Comparison of ENCODE assay signal across 10 cellular contexts in genomic region chr19:48962849-48963165, GRCh38. TPM values are rescaled to one million over a fixed set of nuclear protein-coding genes. Genes with fewer than 3 reads are reported as not detected.
A peak's percentile ranks its signal among the peaks of the same experiment; 100 is the strongest.
DNase-seq lines count a peak whose midpoint lies in the region; ATAC-seq and TF ChIP-seq lines count a peak whose summit lies in the region.
"Had no signal": no experiment of that assay in that cellular context is flagged by ENCODE, and none has a peak within 500 bp of the region (broad histone marks: within the 10 kb centered on the region; RNA-seq: fewer than 3 reads in every experiment).

No MANE protein-coding gene starts in this region.

- TF ChIP-seq RAD21 in IMR-90 (IDR thresholded peaks at IDR 0.05; ENCODE audit: low read length) = no peak

- no peak overlapping the region for H3K56ac ChIP-seq in IMR-90 (ENCODE audit: extremely low read depth, insufficient read depth, low read length)

- peak overlapping the region; percentile 99 for H2BK5ac ChIP-seq in IMR-90 (ENCODE audit: low read depth, low read length, poor library complexity, severe bottlenecking)

- H2BK20ac ChIP-seq in IMR-90 (ENCODE audit: low read depth, low read length) = no peak overlapping the region

- dilution Hi-C loops in IMR-90 (cut with HindIII; ENCODE audit: low sequenced_read_pairs, unreplicated experiment) = no loop called here

- peak overlapping the region; percentile 86; the same call in 1 of the 2 replicates for H2AK5ac ChIP-seq in IMR-90 (ENCODE audit: low read depth, low read length)

- H3K9ac ChIP-seq in IMR-90 (ENCODE audit: low read depth, low read length) = peak overlapping the region; percentile 70; the same call in 1 of the 2 replicates

- TF ChIP-seq POLR2A in IMR-90 (IDR thresholded peaks at IDR 0.05; ENCODE audit: low read depth, low read length) = no peak

- peak overlapping the region; percentile 53 for H2AK9ac ChIP-seq in IMR-90 (replicated peaks; ENCODE audit: low read depth, low read length, poor library complexity)

- no peak for ATAC-seq in IMR-90 (ENCODE audit: low read depth)
- ATAC-seq in HG03045 (IDR thresholded peaks at IDR 0.05; ENCODE audit: unreplicated experiment) = no peak
- ATAC-seq: body of pancreas had no signal

- H3K9me3 ChIP-seq in AG04450 (ENCODE audit: control insufficient read depth, insufficient read depth, low read length) (peaks cover 3% of the 10 kb centered on the region; the same call in 1 of the 2 replicates), IMR-90 (ENCODE audit: control insufficient read depth, insufficient read depth, low read length) (no peaks in the 10 kb centered on the region)
- H3K9me3 ChIP-seq: body of pancreas had no signal

- CTCF ChIA-PET in AG04450 (lab: Charles Lee) (no interaction called here), IMR-90 (lab: Yijun Ruan, JAX) (no interaction called here)

- H3K4me3 ChIP-seq in AG04450 (ENCODE audit: low read depth, low read length) = no peak overlapping the region
- H3K4me3 ChIP-seq in IMR-90 (ENCODE audit: insufficient read depth, low read depth, low read length) = no peak overlapping the region
- H3K4me3 ChIP-seq: body of pancreas had no signal

- no peak overlapping the region for H3K4me2 ChIP-seq in IMR-90 (ENCODE audit: low read depth, low read length)

- H4K8ac ChIP-seq in IMR-90 (ENCODE audit: low read depth in 2 of 2, low read length in 2 of 2) = peak overlapping the region; percentile 63 to 92; a peak in 2 of 4 replicates

- POLR2A ChIA-PET in AG04450 (lab: Yijun Ruan, JAX) = interaction anchor here (1.3 kb wide), 1 partner anchor 91 kb away, joined by 4 read pairs; the partner anchor contains the start of gene PPP1R15A
- POLR2A ChIA-PET in IMR-90 (lab: Charles Lee; ENCODE audit: unreplicated experiment) = no interaction called here

- no peak overlapping the region for H2BK15ac ChIP-seq in IMR-90 (ENCODE audit: low read depth, low read length)

- no peaks in the 10 kb centered on the region for H3K9me3 Mint-ChIP-seq in neural crest cell

- whole genome bisulfite sequencing in IMR-90 (ENCODE audit: extremely low coverage in 2 of 2, insufficient read length in 1 of 2), 2 experiments = no CpG with 5 or more reads among the region's 7 CpGs

- peaks cover 20% of the 10 kb centered on the region for H3K4me1 ChIP-seq in IMR-90 (ENCODE audit: control insufficient read depth, insufficient read depth, low read length)

- peak overlapping the region; percentile 99; the same call in 1 of the 2 replicates for H2BK120ac ChIP-seq in IMR-90 (ENCODE audit: low read depth, low read length)

- no TSS peak for BruUV-seq in IMR-90 (replicated peaks; lab: Mats Ljungman, UMichigan)

- no peak overlapping the region for H3K14ac ChIP-seq in IMR-90 (replicated peaks; ENCODE audit: low read depth, low read length)

- H3K4me1 Mint-ChIP-seq in neural crest cell = peaks cover 58% of the 10 kb centered on the region

- H3K27ac ChIP-seq in AG04450 (ENCODE audit: low read depth, low read length) (peak overlapping the region; percentile 98), IMR-90 (ENCODE audit: insufficient read depth, low read length) (peak overlapping the region; percentile 96), cingulate gyrus (ENCODE audit: low read depth, low read length) (peak overlapping the region; percentile 39)

- intact Hi-C loops in IMR-90 (cut with micrococcal nuclease) (loop anchor here (10.0 kb wide), 1 partner anchor 318 kb away; the partner anchor contains the start of gene CA11), posterior vena cava (cut with DNase I) (loop anchor here (10.0 kb wide), 2 partner anchors 68 to 168 kb away; partner anchors contain the start of gene TULP2 (in 1 of the 2))

- H3K23ac ChIP-seq in IMR-90 (ENCODE audit: low read depth, low read length) = no peak overlapping the region

- peaks cover 27% of the 10 kb centered on the region for H4K20me1 ChIP-seq in IMR-90 (ENCODE audit: insufficient read depth, low read length)

- H3K4me3 Mint-ChIP-seq in neural crest cell = peak overlapping the region; percentile 77

- no peak overlapping the region for H3K18ac ChIP-seq in IMR-90 (ENCODE audit: low read depth, low read length)

- peaks cover 0 to 74% of the 10 kb centered on the region in 2 experiments; a peak in 3 of 4 replicates for H3K79me1 ChIP-seq in IMR-90 (ENCODE audit: low read depth in 1 of 2, low read length in 2 of 2)

- no peak overlapping the region; the same call in 1 of the 2 replicates for H4K5ac ChIP-seq in IMR-90 (ENCODE audit: low read depth, low read length)

- DNase-seq in AG04450 (ENCODE audit: low read depth, low spot score) (no peak), IMR-90 (no peak), neural crest cell (ENCODE audit: low read depth, low spot score) (no peak), posterior vena cava (ENCODE audit: low spot score) (no peak), NCI-H187 treated with DMSO at 0.1 percent for 48 hours (lab: John Stamatoyannopoulos, UW) (no peak), pons (ENCODE audit: low spot score) (no peak)
- DNase-seq: DMS79 treated with DMSO at 0.1 percent for 48 hours had no signal

- peaks cover 16% of the 10 kb centered on the region for H3K36me3 Mint-ChIP-seq in neural crest cell (ENCODE audit: low read depth)

- no peak for TF ChIP-seq CTCF in AG04450 (IDR thresholded peaks at IDR 0.05; ENCODE audit: low read depth, low read length)
- TF ChIP-seq CTCF in IMR-90 (conservative IDR thresholded peaks at IDR 0.05; ENCODE audit: low read depth, low read length) = no peak
- TF ChIP-seq CTCF in neural crest cell (conservative IDR thresholded peaks at IDR 0.05) = no peak

- H3K27ac Mint-ChIP-seq in neural crest cell (ENCODE audit: unreplicated experiment) = peak overlapping the region; percentile 50

- peaks cover 21% of the 10 kb centered on the region for H3K27me3 Mint-ChIP-seq in neural crest cell (ENCODE audit: low read depth)

- H2AFZ ChIP-seq in IMR-90 (replicated peaks; ENCODE audit: low read length, poor library complexity) = no peak overlapping the region

- peaks cover 11% of the 10 kb centered on the region for H3K9me1 ChIP-seq in IMR-90 (ENCODE audit: insufficient read depth, low read length)

- no peaks in the 10 kb centered on the region for H3K27me3 ChIP-seq in AG04450 (ENCODE audit: control insufficient read depth, insufficient read depth, low read length)
- no peaks in the 10 kb centered on the region for H3K27me3 ChIP-seq in IMR-90 (ENCODE audit: control insufficient read depth, insufficient read depth, low read length)
- H3K27me3 ChIP-seq: body of pancreas had no signal

- H3K36me3 ChIP-seq in IMR-90 (ENCODE audit: control insufficient read depth, insufficient read depth, low read length) = peaks cover 25% of the 10 kb centered on the region

- H3K4ac ChIP-seq in IMR-90 (ENCODE audit: low read depth, low read length) = peak overlapping the region; percentile 99

- in situ Hi-C loops in IMR-90 (cut with MboI; ENCODE audit: low sequenced_read_pairs) = loop anchor here (5.0 to 10.0 kb wide), 2 partner anchors 71 to 318 kb away; partner anchors contain the start of gene CA11

- H4K91ac ChIP-seq in IMR-90 (ENCODE audit: insufficient read depth, low read depth, low read length) = peak overlapping the region; percentile 58

TF ChIP-seq in IMR-90, 13 proteins besides CTCF, POLR2A, EP300 and RAD21 (continues in another document):
- no peak for TF ChIP-seq CEBPB (IDR thresholded peaks at IDR 0.05; ENCODE audit: low read depth, low read length)

RNA-seq across cellular contexts. Expression of gene FTL, which starts 2.3 kb away (rescaled TPM):
- polyA plus RNA-seq in AG04450 (2011; rRNA removed) = 3,644 and 5,326 TPM in 2 replicates
- polyA minus RNA-seq in AG04450 (2011; rRNA and poly(A)+ RNA removed) = 1,419 and 2,011 TPM in 2 replicates
- total RNA-seq in IMR-90 (2012; rRNA removed) = 913 and 1,057 TPM in 2 replicates
- polyA plus RNA-seq in IMR-90 (2012; rRNA removed) = 2,766 and 2,944 TPM in 2 replicates
- polyA plus RNA-seq in IMR-90 (2012; cell fraction: cytosol; rRNA removed) = 1,686 and 2,711 TPM in 2 replicates
- polyA plus RNA-seq in IMR-90 (2012; cell fraction: nucleus; rRNA removed; ENCODE audit: low replicate concordance) = 443 and 473 TPM in 2 replicates
- total RNA-seq in neural crest cell = 908 and 1,003 TPM in 2 replicates
- total RNA-seq in posterior vena cava = 1,000 to 10,000 TPM; 2,854 to 3,275 TPM

RNA-seq across cellular contexts. Expression of gene BAX, which starts 8.1 kb away (rescaled TPM):
- polyA plus RNA-seq in AG04450 (2011; rRNA removed) (110 and 147 TPM in 2 replicates), IMR-90 (2012; rRNA removed) (169 and 181 TPM in 2 replicates)
- polyA minus RNA-seq in AG04450 (2011; rRNA and poly(A)+ RNA removed) = 87.3 and 124 TPM in 2 replicates
- total RNA-seq in IMR-90 (2012; rRNA removed) (23.3 and 26.1 TPM in 2 replicates), neural crest cell (150 and 171 TPM in 2 replicates), posterior vena cava (10 to 100 TPM; 44.6 to 53.4 TPM)
- 205 and 279 TPM in 2 replicates for polyA plus RNA-seq in IMR-90 (2012; cell fraction: cytosol; rRNA removed)
- polyA plus RNA-seq in IMR-90 (2012; cell fraction: nucleus; rRNA removed; ENCODE audit: low replicate concordance) = 285 and 331 TPM in 2 replicates

RNA-seq across cellular contexts. Expression of gene DHDH, which starts 29.3 kb away (rescaled TPM):
- 0.48 and 0.61 TPM in 2 replicates for polyA plus RNA-seq in AG04450 (2011; rRNA removed)
- polyA minus RNA-seq in AG04450 (2011; rRNA and poly(A)+ RNA removed) = 0.55 TPM in 1 of 2 replicates, not detected in the other
- total RNA-seq in IMR-90 (2012; rRNA removed) = 0.28 and 0.36 TPM in 2 replicates
- 0.33 and 0.53 TPM in 2 replicates for polyA plus RNA-seq in IMR-90 (2012; rRNA removed)
- polyA plus RNA-seq in IMR-90 (2012; cell fraction: cytosol; rRNA removed) = 0.17 and 1.3 TPM in 2 replicates
- polyA plus RNA-seq in IMR-90 (2012; cell fraction: nucleus; rRNA removed; ENCODE audit: low replicate concordance) = 0.65 and 0.70 TPM in 2 replicates
- 0.47 and 0.82 TPM in 2 replicates for total RNA-seq in neural crest cell
- not detected for total RNA-seq in posterior vena cava
- total RNA-seq: body of pancreas had no signal

RNA-seq across cellular contexts. Expression of gene GYS1, which starts 30.3 kb away (rescaled TPM):
- polyA plus RNA-seq in AG04450 (2011; rRNA removed) = 19.5 and 24.1 TPM in 2 replicates
- 33.6 and 40.9 TPM in 2 replicates for polyA minus RNA-seq in AG04450 (2011; rRNA and poly(A)+ RNA removed)
- total RNA-seq in IMR-90 (2012; rRNA removed) = 36.1 and 38.7 TPM in 2 replicates
- polyA plus RNA-seq in IMR-90 (2012; rRNA removed) = 72.2 and 74.8 TPM in 2 replicates
- polyA plus RNA-seq in IMR-90 (2012; cell fraction: cytosol; rRNA removed) = 45.5 and 80.8 TPM in 2 replicates
- 129 and 196 TPM in 2 replicates for polyA plus RNA-seq in IMR-90 (2012; cell fraction: nucleus; rRNA removed; ENCODE audit: low replicate concordance)
- total RNA-seq in neural crest cell = 53.2 and 56.2 TPM in 2 replicates
- 10 to 100 TPM; 28.0 to 39.5 TPM for total RNA-seq in posterior vena cava

RNA-seq across cellular contexts. Expression of gene RUVBL2, which starts 30.9 kb away (rescaled TPM):
- polyA plus RNA-seq in AG04450 (2011; rRNA removed) (107 and 131 TPM in 2 replicates), IMR-90 (2012; rRNA removed) (196 and 225 TPM in 2 replicates)
- polyA minus RNA-seq in AG04450 (2011; rRNA and poly(A)+ RNA removed) = 128 and 170 TPM in 2 replicates
- total RNA-seq in IMR-90 (2012; rRNA removed) (354 and 391 TPM in 2 replicates), neural crest cell (118 and 125 TPM in 2 replicates), posterior vena cava (10 to 100 TPM; 34.7 to 43.1 TPM)
- polyA plus RNA-seq in IMR-90 (2012; cell fraction: cytosol; rRNA removed) = 139 and 243 TPM in 2 replicates
- 158 and 323 TPM in 2 replicates for polyA plus RNA-seq in IMR-90 (2012; cell fraction: nucleus; rRNA removed; ENCODE audit: low replicate concordance)

Comparison
In these comparisons a context has a peak if more than half of its experiments do, and no peak if none do; other contexts are left out.
1. H3K27ac ChIP-seq: peak in every context shown above with its lines; median percentile 98 in AG04450; 96 in IMR-90; 39 in cingulate gyrus.